Comparison of ENCODE assay signal across 13 cellular contexts in the genomic region with DNA sequence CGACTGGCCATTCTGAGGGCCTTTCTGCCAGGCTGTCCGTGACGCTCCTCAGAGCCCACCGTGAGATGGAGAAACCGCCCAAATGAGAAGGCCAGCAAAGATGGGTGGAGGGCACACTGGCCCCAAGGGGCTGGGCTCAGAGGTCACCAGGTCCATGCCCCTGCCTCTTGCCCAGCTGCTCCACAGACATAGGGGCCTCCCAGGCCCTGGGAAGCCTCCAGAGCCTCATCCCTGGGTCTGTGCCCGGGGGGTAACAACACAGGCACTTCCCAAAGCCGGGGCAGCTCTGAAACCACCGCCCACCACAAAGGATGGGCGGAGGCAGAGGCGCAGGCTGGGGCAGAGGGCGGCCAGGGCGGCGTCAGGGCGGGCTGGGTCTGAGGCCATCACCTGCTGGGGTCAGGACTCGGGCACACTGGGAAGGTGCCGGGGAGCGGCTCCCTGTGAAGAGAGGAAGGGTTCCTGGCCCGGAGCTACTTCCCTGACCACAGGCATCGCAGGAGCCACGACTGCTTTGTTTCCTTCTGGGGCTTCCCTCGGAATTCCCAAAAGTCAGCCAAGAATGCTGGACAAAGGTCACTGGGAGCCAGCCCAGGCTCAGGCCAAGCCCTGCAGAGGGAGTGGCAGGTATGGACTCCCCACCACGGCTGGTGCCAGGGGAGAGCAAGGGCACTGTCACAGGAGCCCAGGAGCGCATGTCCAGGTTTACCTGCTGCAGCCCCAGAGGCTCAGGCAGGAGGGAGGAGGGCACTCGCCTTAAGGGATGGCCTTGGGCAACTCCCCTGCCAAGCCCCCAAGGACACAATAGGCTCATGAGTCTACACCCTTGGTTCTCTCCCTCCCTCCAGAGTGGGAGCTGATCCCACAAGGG. TPM values are rescaled to one million over a fixed set of nuclear protein-coding genes. Genes with fewer than 3 reads are reported as not detected.
DNase-seq lines count a peak whose midpoint lies in the region; TF ChIP-seq lines count a peak whose summit lies in the region.
"Had no signal": no experiment of that assay in that cellular context is flagged by ENCODE, and none has a peak within 500 bp of the region (broad histone marks: within the 10 kb centered on the region; RNA-seq: fewer than 3 reads in every experiment).

No MANE protein-coding gene starts in this region.

- no peak overlapping the region for H4K5ac ChIP-seq in mesendoderm (ENCODE audit: low read length)

- DNase-seq in activated naive CD4-positive, alpha-beta T cell treated with anti-CD3 and anti-CD28 coated beads, Interleukin-2, amount 10 ng/mL, durations not matched to agents 7 days and 5 days = peak; percentile 3
- no peak for DNase-seq in activated naive CD4-positive, alpha-beta T cell treated with anti-CD3 and anti-CD28 coated beads, Interleukin-2, amount 50 U/mL, for 16 hours
- peak; percentile 55 for DNase-seq in astrocyte of the hippocampus (ENCODE audit: low read depth, low spot score)
- no peak for DNase-seq in mesendoderm
- DNase-seq in thyroid gland = peak; percentile 31 to 41
- DNase-seq in esophagus squamous epithelium (lab: John Stamatoyannopoulos, UW) = no peak
- DNase-seq in NCI-H1694 treated with DMSO at 0.1 percent for 48 hours (lab: John Stamatoyannopoulos, UW) = no peak
- no peak for DNase-seq in hepatic stellate cell (ENCODE audit: low spot score)
- DNase-seq: naive B cell had no signal

- H3K27me3 Mint-ChIP-seq in activated naive CD4-positive, alpha-beta T cell treated with anti-CD3 and anti-CD28 coated beads, Interleukin-2, amount 10 ng/mL, durations not matched to agents 7 days and 5 days = peaks cover 29% of the 10 kb centered on the region

- H3K4me1 Mint-ChIP-seq in activated naive CD4-positive, alpha-beta T cell treated with anti-CD3 and anti-CD28 coated beads, Interleukin-2, amount 10 ng/mL, durations not matched to agents 7 days and 5 days = no peaks in the 10 kb centered on the region

- no peak overlapping the region for H2AK5ac ChIP-seq in mesendoderm (ENCODE audit: low read length)

- TF ChIP-seq POLR2A in thyroid gland (IDR thresholded peaks at IDR 0.05) (no peak), esophagus squamous epithelium (IDR thresholded peaks at IDR 0.05) (no peak)

- no CpG with 5 or more reads among the region's 24 CpGs for WGBS in mesendoderm (ENCODE audit: extremely low coverage, insufficient coverage, low lambda C conversion rate)
- WGBS in thyroid gland, 2 donors = 69 to 70% methylated on average over 2 to 9 of the region's 24 CpGs
- WGBS in esophagus squamous epithelium, 2 donors = 56 to 76% methylated on average over 3 of the region's 24 CpGs

- H3K79me2 ChIP-seq in mesendoderm (ENCODE audit: control insufficient read depth, insufficient read depth, low read length) = no peaks in the 10 kb centered on the region

- H2BK15ac ChIP-seq in mesendoderm (replicated peaks; ENCODE audit: low read depth) = no peak overlapping the region

- H2BK120ac ChIP-seq in mesendoderm (ENCODE audit: low read depth, low read length) = no peak overlapping the region

- H3K4me1 ChIP-seq in mesendoderm (ENCODE audit: control insufficient read depth, low read depth, low read length) = peaks cover 2% of the 10 kb centered on the region
- peaks cover 52 to 77% of the 10 kb centered on the region in 2 donors for H3K4me1 ChIP-seq in thyroid gland
- peaks cover 8 to 39% (median 21%) of the 10 kb centered on the region in 3 donors for H3K4me1 ChIP-seq in esophagus squamous epithelium

- no peak overlapping the region for H3K9ac ChIP-seq in mesendoderm (ENCODE audit: low read length)

- H3K27ac ChIP-seq in mesendoderm (ENCODE audit: low read depth, low read length) (no peak overlapping the region), thyroid gland (peak overlapping the region; percentile 83 to 93 (median 91)), esophagus squamous epithelium (no peak overlapping the region)
- H3K27ac ChIP-seq: esophagus muscularis mucosa had no signal

- intact Hi-C loops in thyroid gland (cut with DNase I) = loop anchor here (10.0 kb wide), 2 partner anchors 523 to 583 kb away; no protein-coding TSS in a partner anchor
- intact Hi-C loops in esophagus squamous epithelium (cut with DNase I) = no loop called here

- H3K27me3 ChIP-seq in mesendoderm (ENCODE audit: insufficient read depth, low read length, poor library complexity) = peaks cover 11% of the 10 kb centered on the region
- H3K27me3 ChIP-seq in thyroid gland = no peaks in the 10 kb centered on the region
- H3K27me3 ChIP-seq in esophagus squamous epithelium = peaks cover 0 to 15% (median 0%) of the 10 kb centered on the region in 4 donors

- CTCF ChIA-PET in activated naive CD4-positive, alpha-beta T cell treated with anti-CD3 and anti-CD28 coated beads, Interleukin-2, amount 10 ng/mL, durations not matched to agents 7 days and 5 days (lab: Charles Lee) = interaction anchor here (1.3 kb wide), 1 partner anchor 14 kb away, joined by 4 read pairs; no protein-coding TSS in a partner anchor

- no peaks in the 10 kb centered on the region for H3K9me3 Mint-ChIP-seq in activated naive CD4-positive, alpha-beta T cell treated with anti-CD3 and anti-CD28 coated beads, Interleukin-2, amount 10 ng/mL, durations not matched to agents 7 days and 5 days
- H3K9me3 Mint-ChIP-seq: naive B cell, type B pancreatic cell had no signal

- H3K18ac ChIP-seq in mesendoderm (ENCODE audit: low read length) = no peak overlapping the region

- TF ChIP-seq CTCF in thyroid gland (IDR thresholded peaks at IDR 0.05) = no peak
- TF ChIP-seq CTCF in esophagus squamous epithelium (IDR thresholded peaks at IDR 0.05) = no peak

- no peaks in the 10 kb centered on the region for H3K9me3 ChIP-seq in thyroid gland
- H3K9me3 ChIP-seq in esophagus squamous epithelium = no peaks in the 10 kb centered on the region
- H3K9me3 ChIP-seq: esophagus muscularis mucosa had no signal

- H3K56ac ChIP-seq in mesendoderm (ENCODE audit: low read length) = no peak overlapping the region

- no peak overlapping the region for H3K27ac Mint-ChIP-seq in activated naive CD4-positive, alpha-beta T cell treated with anti-CD3 and anti-CD28 coated beads, Interleukin-2, amount 10 ng/mL, durations not matched to agents 7 days and 5 days
- H3K27ac Mint-ChIP-seq: activated naive CD8-positive, alpha-beta T cell; naive B cell; type B pancreatic cell had no signal

- H3K23ac ChIP-seq in mesendoderm (ENCODE audit: low read length) = peak overlapping the region; percentile 66

- H3K36me3 Mint-ChIP-seq in activated naive CD4-positive, alpha-beta T cell treated with anti-CD3 and anti-CD28 coated beads, Interleukin-2, amount 10 ng/mL, durations not matched to agents 7 days and 5 days = no peaks in the 10 kb centered on the region
- H3K36me3 Mint-ChIP-seq: activated naive CD8-positive, alpha-beta T cell; naive B cell; type B pancreatic cell had no signal

- H2BK5ac ChIP-seq in mesendoderm (ENCODE audit: low read length) = no peak overlapping the region

- H3K4ac ChIP-seq in mesendoderm (ENCODE audit: low read depth, low read length) = no peak overlapping the region

- no peak overlapping the region for H3K4me3 ChIP-seq in mesendoderm (ENCODE audit: low read length)
- H3K4me3 ChIP-seq in thyroid gland (replicated peaks in 1 of 3) = no peak overlapping the region
- no peak overlapping the region for H3K4me3 ChIP-seq in esophagus squamous epithelium
- H3K4me3 ChIP-seq: esophagus muscularis mucosa, smooth muscle cell had no signal

- H3K79me1 ChIP-seq in mesendoderm (ENCODE audit: low read length) = no peaks in the 10 kb centered on the region

- H3K4me3 Mint-ChIP-seq in activated naive CD4-positive, alpha-beta T cell treated with anti-CD3 and anti-CD28 coated beads, Interleukin-2, amount 10 ng/mL, durations not matched to agents 7 days and 5 days = no peak overlapping the region
- H3K4me3 Mint-ChIP-seq: activated naive CD8-positive, alpha-beta T cell; naive B cell; type B pancreatic cell had no signal

- H4K8ac ChIP-seq in mesendoderm (ENCODE audit: low read depth, low read length) = no peak overlapping the region

- H3K4me2 ChIP-seq in mesendoderm (ENCODE audit: low read length) = no peak overlapping the region
- H3K4me2 ChIP-seq: smooth muscle cell had no signal

- H3K36me3 ChIP-seq in mesendoderm (ENCODE audit: control insufficient read depth, insufficient read depth, low read length) = no peaks in the 10 kb centered on the region
- no peaks in the 10 kb centered on the region for H3K36me3 ChIP-seq in thyroid gland
- peaks cover 0 to 20% (median 0%) of the 10 kb centered on the region in 3 donors for H3K36me3 ChIP-seq in esophagus squamous epithelium
- H3K36me3 ChIP-seq: esophagus muscularis mucosa had no signal

RNA-seq across cellular contexts. Expression of gene CYP26B1, which starts 9.4 kb away (rescaled TPM):
- polyA plus RNA-seq in mesendoderm (2013, experiment 1 of 2) = 0.15 TPM
- polyA plus RNA-seq in mesendoderm (2013, experiment 2 of 2) = 0.13 TPM
- total RNA-seq in thyroid gland (10 to 100 TPM; 11.8 to 24.2 (median 16.3) TPM), esophagus squamous epithelium (1 to 10 TPM in 3 of 4 donors, under 1 TPM in 1; 0.62 to 6.7 (median 1.3) TPM)

Comparison
In these comparisons a context has a peak if more than half of its experiments do, and no peak if none do; other contexts are left out.
1. DNase-seq: peak in activated naive CD4-positive, alpha-beta T cell treated with anti-CD3 and anti-CD28 coated beads, Interleukin-2, amount 10 ng/mL, durations not matched to agents 7 days and 5 days (single experiment), astrocyte of the hippocampus (single experiment) and thyroid gland (2 of 2); none in activated naive CD4-positive, alpha-beta T cell treated with anti-CD3 and anti-CD28 coated beads, Interleukin-2, amount 50 U/mL, for 16 hours (single experiment), mesendoderm (single experiment), esophagus squamous epithelium (single experiment), NCI-H1694 treated with DMSO at 0.1 percent for 48 hours (single experiment) and hepatic stellate cell (single experiment).
2. H3K27ac ChIP-seq: peak in thyroid gland (3 of 3); none in mesendoderm (single experiment) and esophagus squamous epithelium (0 of 4).